ENCODE assay signal across 1 cellular context in genomic region chr12:46815792-46816191, GRCh38.
TF ChIP-seq lines count a peak whose summit lies in the region.

No MANE protein-coding gene starts in this region.

TF ChIP-seq in GM23338, 12 proteins besides CTCF, POLR2A, EP300 and RAD21 (continued from another document):
- TF ChIP-seq, protein P1, sequence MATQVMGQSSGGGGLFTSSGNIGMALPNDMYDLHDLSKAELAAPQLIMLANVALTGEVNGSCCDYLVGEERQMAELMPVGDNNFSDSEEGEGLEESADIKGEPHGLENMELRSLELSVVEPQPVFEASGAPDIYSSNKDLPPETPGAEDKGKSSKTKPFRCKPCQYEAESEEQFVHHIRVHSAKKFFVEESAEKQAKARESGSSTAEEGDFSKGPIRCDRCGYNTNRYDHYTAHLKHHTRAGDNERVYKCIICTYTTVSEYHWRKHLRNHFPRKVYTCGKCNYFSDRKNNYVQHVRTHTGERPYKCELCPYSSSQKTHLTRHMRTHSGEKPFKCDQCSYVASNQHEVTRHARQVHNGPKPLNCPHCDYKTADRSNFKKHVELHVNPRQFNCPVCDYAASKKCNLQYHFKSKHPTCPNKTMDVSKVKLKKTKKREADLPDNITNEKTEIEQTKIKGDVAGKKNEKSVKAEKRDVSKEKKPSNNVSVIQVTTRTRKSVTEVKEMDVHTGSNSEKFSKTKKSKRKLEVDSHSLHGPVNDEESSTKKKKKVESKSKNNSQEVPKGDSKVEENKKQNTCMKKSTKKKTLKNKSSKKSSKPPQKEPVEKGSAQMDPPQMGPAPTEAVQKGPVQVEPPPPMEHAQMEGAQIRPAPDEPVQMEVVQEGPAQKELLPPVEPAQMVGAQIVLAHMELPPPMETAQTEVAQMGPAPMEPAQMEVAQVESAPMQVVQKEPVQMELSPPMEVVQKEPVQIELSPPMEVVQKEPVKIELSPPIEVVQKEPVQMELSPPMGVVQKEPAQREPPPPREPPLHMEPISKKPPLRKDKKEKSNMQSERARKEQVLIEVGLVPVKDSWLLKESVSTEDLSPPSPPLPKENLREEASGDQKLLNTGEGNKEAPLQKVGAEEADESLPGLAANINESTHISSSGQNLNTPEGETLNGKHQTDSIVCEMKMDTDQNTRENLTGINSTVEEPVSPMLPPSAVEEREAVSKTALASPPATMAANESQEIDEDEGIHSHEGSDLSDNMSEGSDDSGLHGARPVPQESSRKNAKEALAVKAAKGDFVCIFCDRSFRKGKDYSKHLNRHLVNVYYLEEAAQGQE (IDR thresholded peaks at IDR 0.05; ENCODE audit: unreplicated experiment) = no peak
- no peak for TF ChIP-seq ZNF331 (CRISPR knock-in tag; IDR thresholded peaks at IDR 0.05; ENCODE audit: low read depth)
- no peak for TF ChIP-seq STAT1 (IDR thresholded peaks at IDR 0.05; ENCODE audit: unreplicated experiment)
- no peak for TF ChIP-seq NANOG (IDR thresholded peaks at IDR 0.05; ENCODE audit: borderline replicate concordance)
- TF ChIP-seq EZH2phosphoT487 (IDR thresholded peaks at IDR 0.05; ENCODE audit: unreplicated experiment) = no peak
- no peak for TF ChIP-seq CREB1 (CRISPR knock-in tag; IDR thresholded peaks at IDR 0.05; ENCODE audit: low read depth)
TF ChIP-seq in GM23338: peak in this region for 0.
